In genomic region chr6:91098006-91098405, GRCh38 we compare ENCODE assay signal across 2 cellular contexts.
TF ChIP-seq lines count a peak whose summit lies in the region.

No MANE protein-coding gene starts in this region.

TF ChIP-seq in H1, 55 proteins besides CTCF, POLR2A, EP300 and RAD21:
- no peak for TF ChIP-seq FOSL1 (IDR thresholded peaks at IDR 0.05; ENCODE audit: insufficient read depth, low read depth, low read length)
- TF ChIP-seq SIRT6 (IDR thresholded peaks at IDR 0.05; ENCODE audit: low read length): no peak
- TF ChIP-seq BCL11A (IDR thresholded peaks at IDR 0.05; ENCODE audit: low read depth in 2 of 2, low read length in 2 of 2): no peak
- TF ChIP-seq RFX5 (IDR thresholded peaks at IDR 0.05; ENCODE audit: borderline replicate concordance, low read depth, low read length): no peak
- no peak for TF ChIP-seq EGR1 (IDR thresholded peaks at IDR 0.05; ENCODE audit: borderline replicate concordance, low read depth, low read length)
- no peak for TF ChIP-seq EZH2 (IDR thresholded peaks at IDR 0.05; ENCODE audit: low read depth, low read length, severe bottlenecking)
- TF ChIP-seq GABPA (IDR thresholded peaks at IDR 0.05; ENCODE audit: borderline replicate concordance, insufficient read depth, low read length): no peak
- TF ChIP-seq ASH2L (IDR thresholded peaks at IDR 0.05; ENCODE audit: low read length): no peak
- TF ChIP-seq KDM4A (IDR thresholded peaks at IDR 0.05; ENCODE audit: low read depth, low read length, severe bottlenecking): no peak
- TF ChIP-seq CEBPB (IDR thresholded peaks at IDR 0.05; ENCODE audit: low read depth, low read length): no peak
- TF ChIP-seq RXRA (IDR thresholded peaks at IDR 0.05; ENCODE audit: insufficient read depth, low read depth, low read length): no peak
- TF ChIP-seq NRF1 (IDR thresholded peaks at IDR 0.05; ENCODE audit: low read depth, low read length): no peak
- no peak for TF ChIP-seq YY1 (IDR thresholded peaks at IDR 0.05; ENCODE audit: low read depth, low read length)
- TF ChIP-seq SUZ12 (IDR thresholded peaks at IDR 0.05; ENCODE audit: low read length): no peak
- TF ChIP-seq SIN3A (conservative IDR thresholded peaks at IDR 0.05 in 1 of 2, IDR thresholded peaks at IDR 0.05 in 1 of 2; ENCODE audit: low read depth in 1 of 2, low read length in 2 of 2): no peak
- no peak for TF ChIP-seq SP2 (IDR thresholded peaks at IDR 0.05; ENCODE audit: low read length)
- no peak for TF ChIP-seq MAX (IDR thresholded peaks at IDR 0.05)
- TF ChIP-seq ATF2 (IDR thresholded peaks at IDR 0.05; ENCODE audit: low read length): no peak
- no peak for TF ChIP-seq TAF1 (IDR thresholded peaks at IDR 0.05; ENCODE audit: low read depth, low read length)

TF ChIP-seq in GM12891, 5 proteins besides CTCF, POLR2A, EP300 and RAD21:
- TF ChIP-seq TAF1 (IDR thresholded peaks at IDR 0.05; ENCODE audit: low read depth, low read length): no peak
